In the genomic region with DNA sequence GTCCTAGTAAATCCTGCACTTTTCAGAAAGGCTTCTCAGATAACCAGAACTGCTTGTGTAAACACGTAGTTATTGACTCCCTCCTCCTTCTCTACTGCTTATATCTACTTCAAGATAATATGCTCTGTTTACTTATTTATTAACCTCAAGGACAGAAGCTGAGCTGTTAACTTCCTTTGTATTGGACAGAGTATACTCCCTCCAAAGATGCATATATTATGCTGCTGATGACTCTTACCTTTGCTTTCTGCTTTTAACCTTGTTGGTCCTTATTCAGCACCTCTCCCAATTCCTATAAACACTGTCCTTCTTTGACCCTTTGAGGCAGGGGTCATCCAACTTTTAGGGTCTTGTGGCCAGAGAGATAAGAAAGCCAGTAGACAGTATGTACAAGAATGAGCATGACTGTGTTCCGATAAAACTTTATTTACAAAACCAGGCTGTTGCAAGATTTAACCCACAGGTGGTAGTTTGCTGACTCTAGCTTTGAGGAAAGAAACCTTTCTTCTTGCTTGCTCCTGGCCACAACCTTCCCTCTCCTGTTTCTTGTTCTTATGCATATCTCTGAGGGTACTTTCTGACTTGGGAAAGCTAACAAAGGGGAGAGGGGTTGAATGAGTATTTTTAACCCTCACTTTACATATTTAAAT, we compare ENCODE assay signal across 15 cellular contexts. TPM values are rescaled to one million over a fixed set of nuclear protein-coding genes. Genes with fewer than 3 reads are reported as not detected.
A peak's percentile ranks its signal among the peaks of the same experiment; 100 is the strongest.
DNase-seq lines count a peak whose midpoint lies in the region; ATAC-seq, FAIRE-seq and TF ChIP-seq lines count a peak whose summit lies in the region.
"Had no signal": no experiment of that assay in that cellular context is flagged by ENCODE, and none has a peak within 500 bp of the region (broad histone marks: within the 10 kb centered on the region; RNA-seq: fewer than 3 reads in every experiment).

No MANE protein-coding gene starts in this region.

- H2BK5ac ChIP-seq in mesendoderm (ENCODE audit: low read length), result no peak overlapping the region

- no peak overlapping the region for H3K56ac ChIP-seq in mesendoderm (ENCODE audit: low read length)

- WGBS in A549 (ENCODE audit: missing lambda C conversion rate), result 7% methylated on average over 2 of the region's 2 CpGs
- no CpG with 5 or more reads among the region's 2 CpGs for WGBS in mesendoderm (ENCODE audit: extremely low coverage, insufficient coverage, low lambda C conversion rate)
- 43 to 48% (median 45%) methylated on average over 2 of the region's 2 CpGs for WGBS in adrenal gland, 4 donors

- TF ChIP-seq POLR2A in A549 (IDR thresholded peaks at IDR 0.05; ENCODE audit: low read length) (no peak), adrenal gland (IDR thresholded peaks at IDR 0.05) (no peak)

- no peak overlapping the region for H3K18ac ChIP-seq in mesendoderm (ENCODE audit: low read length)

- H3K4me3 ChIP-seq in A549, result no peak overlapping the region
- no peak overlapping the region for H3K4me3 ChIP-seq in HEK293 (ENCODE audit: low read depth, low read length)
- H3K4me3 ChIP-seq in mesendoderm (ENCODE audit: low read length), result no peak overlapping the region
- no peak overlapping the region for H3K4me3 ChIP-seq in adrenal gland
- H3K4me3 ChIP-seq: SJSA1 had no signal

- H2BK15ac ChIP-seq in mesendoderm (replicated peaks; ENCODE audit: low read depth), result no peak overlapping the region

- no peaks in the 10 kb centered on the region for H3K27me3 ChIP-seq in mesendoderm (ENCODE audit: insufficient read depth, low read length, poor library complexity)
- no peaks in the 10 kb centered on the region for H3K27me3 ChIP-seq in adrenal gland
- H3K27me3 ChIP-seq: SJSA1 had no signal

- no peaks in the 10 kb centered on the region for H3K9me3 ChIP-seq in A549
- no peaks in the 10 kb centered on the region for H3K9me3 ChIP-seq in HEK293 (ENCODE audit: control insufficient read depth, insufficient read depth, low read depth, low read length)
- H3K9me3 ChIP-seq in adrenal gland (replicated peaks in 1 of 3), result no peaks in the 10 kb centered on the region
- H3K9me3 ChIP-seq: SJSA1 had no signal

- H3K27ac ChIP-seq in A549 (no peak overlapping the region), HEK293 (ENCODE audit: extremely low read depth, low read depth, low read length) (no peak overlapping the region), mesendoderm (ENCODE audit: low read depth, low read length) (no peak overlapping the region), adrenal gland (no peak overlapping the region)
- H3K27ac ChIP-seq: SJSA1 had no signal

- TF ChIP-seq EP300 in A549 (IDR thresholded peaks at IDR 0.05), result no peak

- H3K36me3 ChIP-seq in HEK293 (ENCODE audit: control insufficient read depth in 2 of 2, insufficient read depth in 1 of 2, low read length in 2 of 2), result no peaks in the 10 kb centered on the region
- no peaks in the 10 kb centered on the region for H3K36me3 ChIP-seq in mesendoderm (ENCODE audit: control insufficient read depth, insufficient read depth, low read length)
- no peaks in the 10 kb centered on the region for H3K36me3 ChIP-seq in adrenal gland (replicated peaks in 1 of 2)

- FAIRE-seq in A549 (lab: Jason Lieb, UNC), result no peak
- FAIRE-seq: urothelium cell line had no signal

- H3K4me2 ChIP-seq in A549 (peak overlapping the region; percentile 4; the same call in 1 of the 3 replicates), mesendoderm (ENCODE audit: low read length) (no peak overlapping the region)

- DNase-seq in A549 (ENCODE audit: low read depth in 1 of 2, low spot score in 1 of 2), result no peak
- DNase-seq in RPMI8226, result peak; percentile 65
- peak; percentile 14 for DNase-seq in mesendoderm
- no peak for DNase-seq in adrenal gland
- DNase-seq in sciatic nerve (ENCODE audit: low spot score), result no peak
- no peak for DNase-seq in HPDE6-E6E7 (ENCODE audit: extremely low spot score)
- no peak for DNase-seq in activated CD4-positive, CD25-positive, alpha-beta regulatory T cell (lab: John Stamatoyannopoulos, UW)

- TF ChIP-seq CTCF in A549 (IDR thresholded peaks at IDR 0.05) (no peak), HEK293 (tag by site-specific recombination; IDR thresholded peaks at IDR 0.05) (no peak), adrenal gland (IDR thresholded peaks at IDR 0.05) (no peak)

- intact Hi-C loops in adrenal gland (cut with DNase I), result no loop called here
- intact Hi-C loops in sciatic nerve (cut with DNase I), result no loop called here

- no peak overlapping the region for H2AK5ac ChIP-seq in mesendoderm (ENCODE audit: low read length)

- TF ChIP-seq RAD21 in A549 (conservative IDR thresholded peaks at IDR 0.05 in 1 of 2, IDR thresholded peaks at IDR 0.05 in 1 of 2), result no peak

- no peak overlapping the region for H4K5ac ChIP-seq in mesendoderm (ENCODE audit: low read length)

- POLR2A ChIA-PET in A549 (lab: Yijun Ruan, JAX) (no interaction called here), HEK293 (lab: Yijun Ruan, JAX) (no interaction called here)

- H3K23ac ChIP-seq in mesendoderm (ENCODE audit: low read length), result no peak overlapping the region

- no peak overlapping the region for H4K8ac ChIP-seq in mesendoderm (ENCODE audit: low read depth, low read length)

- no peaks in the 10 kb centered on the region for H3K79me1 ChIP-seq in mesendoderm (ENCODE audit: low read length)

- peaks cover 15% of the 10 kb centered on the region; the same call in 2 of the 3 replicates for H3K4me1 ChIP-seq in A549
- H3K4me1 ChIP-seq in HEK293 (ENCODE audit: control insufficient read depth, insufficient read depth, low read length), result peaks cover 7% of the 10 kb centered on the region; the same call in 1 of the 2 replicates
- no peaks in the 10 kb centered on the region for H3K4me1 ChIP-seq in mesendoderm (ENCODE audit: control insufficient read depth, low read depth, low read length)
- H3K4me1 ChIP-seq in adrenal gland (replicated peaks in 1 of 2), result peaks cover 6 to 7% of the 10 kb centered on the region in 2 donors

- no peak overlapping the region for H3K4ac ChIP-seq in mesendoderm (ENCODE audit: low read depth, low read length)

- H3K9ac ChIP-seq in mesendoderm (ENCODE audit: low read length), result no peak overlapping the region

- CTCF ChIA-PET in A549 (lab: Yijun Ruan, JAX), result no interaction called here
- CTCF ChIA-PET in HEK293 (lab: Yijun Ruan, JAX), result interaction anchor here (0.7 to 1.1 kb wide), 4 partner anchors 13 to 945 kb away, joined by 3 to 4 read pairs (median 4); no protein-coding TSS in a partner anchor

- no peak overlapping the region for H2BK120ac ChIP-seq in mesendoderm (ENCODE audit: low read depth, low read length)

- ATAC-seq in A549, result no peak
- ATAC-seq in sciatic nerve, result no peak
- ATAC-seq: activated T-cell treated with anti-CD3 and anti-CD28 coated beads, Interleukin-2, amount 50 U/mL, for 72 hours; stimulated activated naive CD8-positive, alpha-beta T cell treated with anti-CD3 and anti-CD28 coated beads, Interleukin-15, Interleukin-2, amounts not matched to agents 100 U/mL and 50 U/mL, for 24 hours had no signal

- peaks cover 9% of the 10 kb centered on the region for H3K79me2 ChIP-seq in mesendoderm (ENCODE audit: control insufficient read depth, insufficient read depth, low read length)

TF ChIP-seq in A549, 52 proteins besides CTCF, POLR2A, EP300 and RAD21 (continues in another document):
- TF ChIP-seq CEBPB (IDR thresholded peaks at IDR 0.05) (no peak), MYC (IDR thresholded peaks at IDR 0.05; ENCODE audit: borderline replicate concordance, low read length) (no peak)

TF ChIP-seq in HEK293, 187 proteins besides CTCF, POLR2A, EP300 and RAD21 (continues in another document):
- TF ChIP-seq ZNF140 (tag by site-specific recombination; IDR thresholded peaks at IDR 0.05), result no peak
- TF ChIP-seq ZNF10 (tag by site-specific recombination; IDR thresholded peaks at IDR 0.05), result no peak
- TF ChIP-seq WT1 (tag by site-specific recombination; IDR thresholded peaks at IDR 0.05), result peak; percentile 83

RNA-seq across cellular contexts. Expression of a gene that starts 4.9 kb away (rescaled TPM):
- polyA plus RNA-seq in A549 (2011; rRNA removed) (300 and 618 TPM in 2 replicates), A549 (2017; fragmentation: RNase III; extraction: RNeasy Plus Mini Kit Qiagen cat#74134 plus additional on column Dnase treatment) (495 to 510 TPM (median 500 TPM) in 3 replicates), adrenal gland (100 to 1,000 TPM; 104 to 465 (median 111) TPM)
- 235 and 269 TPM in 2 replicates for polyA plus RNA-seq in A549 (2012; cell fraction: cytosol; rRNA removed)
- polyA plus RNA-seq in A549 (2012; cell fraction: nucleus; rRNA removed), result 154 and 174 TPM in 2 replicates
- 81.4 and 88.0 TPM in 2 replicates for polyA minus RNA-seq in A549 (2011; rRNA and poly(A)+ RNA removed)
- polyA plus RNA-seq in mesendoderm (2013, experiment 1 of 2), result 496 TPM
- polyA plus RNA-seq in mesendoderm (2013, experiment 2 of 2), result 509 TPM
- total RNA-seq in adrenal gland (100 to 1,000 TPM; 246 to 350 (median 269) TPM), sciatic nerve (229 TPM)

RNA-seq across cellular contexts. Expression of a gene that starts 19.2 kb away (rescaled TPM):
- polyA plus RNA-seq in A549 (2011; rRNA removed), result not detected in 2 replicates
- polyA plus RNA-seq in A549 (2012; cell fraction: cytosol; rRNA removed), result not detected in 2 replicates
- not detected in 2 replicates for polyA plus RNA-seq in A549 (2012; cell fraction: nucleus; rRNA removed)
- polyA plus RNA-seq in A549 (2017; fragmentation: RNase III; extraction: RNeasy Plus Mini Kit Qiagen cat#74134 plus additional on column Dnase treatment), result 0.37 TPM in 1 of 3 replicates, not detected in the others
- polyA minus RNA-seq in A549 (2011; rRNA and poly(A)+ RNA removed), result not detected in 2 replicates
- polyA plus RNA-seq in mesendoderm (2013, experiment 1 of 2), result not detected
- polyA plus RNA-seq in mesendoderm (2013, experiment 2 of 2), result not detected
- total RNA-seq in adrenal gland, result not detected
- under 1 TPM in 1 of 3 donors, not detected in 2; 0.51 TPM for polyA plus RNA-seq in adrenal gland
- total RNA-seq in sciatic nerve, result not detected
- total RNA-seq: activated naive CD8-positive, alpha-beta T cell treated with anti-CD3 and anti-CD28 coated beads, Interleukin-2, amount 10 ng/mL, durations not matched to agents 7 days and 5 days; activated T-cell treated with anti-CD3 and anti-CD28 coated beads, Interleukin-2, amount 50 U/mL, for 72 hours; HFFc6; liver; SJSA1 had no signal
- polyA plus RNA-seq: liver had no signal

RNA-seq across cellular contexts. Expression of a gene that starts 32.1 kb away (rescaled TPM):
- not detected in 2 replicates for polyA plus RNA-seq in A549 (2011; rRNA removed)
- polyA plus RNA-seq in A549 (2012; cell fraction: cytosol; rRNA removed), result not detected in 2 replicates
- polyA plus RNA-seq in A549 (2012; cell fraction: nucleus; rRNA removed), result not detected in 2 replicates
- not detected in 3 replicates for polyA plus RNA-seq in A549 (2017; fragmentation: RNase III; extraction: RNeasy Plus Mini Kit Qiagen cat#74134 plus additional on column Dnase treatment)
- 0.05 TPM in 1 of 2 replicates, not detected in the other for polyA minus RNA-seq in A549 (2011; rRNA and poly(A)+ RNA removed)
- not detected for polyA plus RNA-seq in mesendoderm (2013, experiment 1 of 2)
- polyA plus RNA-seq in mesendoderm (2013, experiment 2 of 2), result not detected
- total RNA-seq in adrenal gland, result under 1 TPM in 3 of 8 donors, not detected in 5; 0.04 to 0.07 (median 0.07) TPM
- under 1 TPM in 1 of 3 donors, not detected in 2; 0.03 TPM for polyA plus RNA-seq in adrenal gland
- 0.18 TPM for total RNA-seq in sciatic nerve
- total RNA-seq: HFFc6, SJSA1 had no signal
- polyA plus RNA-seq: liver had no signal

RNA-seq across cellular contexts. Expression of a gene that starts 33.8 kb away (rescaled TPM):
- polyA plus RNA-seq in A549 (2011; rRNA removed) (137 and 169 TPM in 2 replicates), A549 (2017; fragmentation: RNase III; extraction: RNeasy Plus Mini Kit Qiagen cat#74134 plus additional on column Dnase treatment) (155 to 169 TPM (median 159 TPM) in 3 replicates), adrenal gland (100 to 1,000 TPM in 2 of 3 donors, 10 to 100 TPM in 1; 88.9 to 185 (median 101) TPM)
- 133 and 171 TPM in 2 replicates for polyA plus RNA-seq in A549 (2012; cell fraction: cytosol; rRNA removed)
- 375 and 398 TPM in 2 replicates for polyA plus RNA-seq in A549 (2012; cell fraction: nucleus; rRNA removed)
- polyA minus RNA-seq in A549 (2011; rRNA and poly(A)+ RNA removed), result 124 and 127 TPM in 2 replicates
- 220 TPM for polyA plus RNA-seq in mesendoderm (2013, experiment 1 of 2)
- 216 TPM for polyA plus RNA-seq in mesendoderm (2013, experiment 2 of 2)
- total RNA-seq in adrenal gland (100 to 1,000 TPM in 4 of 8 donors, 10 to 100 TPM in 4; 51.0 to 152 (median 97.5) TPM), sciatic nerve (142 TPM)

Comparison
In these comparisons a context has a peak if more than half of its experiments do, and no peak if none do; other contexts are left out.
1. DNase-seq: peak in RPMI8226 (single experiment) and mesendoderm (single experiment); none in A549 (0 of 2), adrenal gland (0 of 7), sciatic nerve (single experiment), HPDE6-E6E7 (single experiment) and activated CD4-positive, CD25-positive, alpha-beta regulatory T cell (0 of 4).